In the genomic region with DNA sequence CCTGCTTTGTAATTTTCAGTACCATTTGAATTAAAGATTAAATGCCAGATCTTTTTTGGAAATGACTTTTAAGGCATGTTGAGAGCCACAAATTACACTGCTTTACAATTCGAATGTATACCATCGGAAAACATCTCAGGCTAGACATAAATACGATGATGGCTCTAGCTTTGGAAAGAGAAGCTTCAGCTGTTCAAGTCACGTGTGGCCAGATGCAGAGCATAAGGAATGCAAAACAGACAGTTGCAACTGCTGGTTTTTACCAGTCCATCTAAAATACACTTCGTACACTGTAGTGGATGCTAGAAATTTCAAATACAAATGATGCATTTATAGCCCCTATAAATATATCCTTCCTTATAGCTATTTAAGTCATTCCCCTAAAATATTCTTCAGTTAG, we compare ENCODE assay signal across 18 cellular contexts. TPM values are rescaled to one million over a fixed set of nuclear protein-coding genes. Genes with fewer than 3 reads are reported as not detected.
A peak's percentile ranks its signal among the peaks of the same experiment; 100 is the strongest.
DNase-seq lines count a peak whose midpoint lies in the region; ATAC-seq and TF ChIP-seq lines count a peak whose summit lies in the region.
"Had no signal": no experiment of that assay in that cellular context is flagged by ENCODE, and none has a peak within 500 bp of the region (broad histone marks: within the 10 kb centered on the region; RNA-seq: fewer than 3 reads in every experiment).

No MANE protein-coding gene starts in this region.

- H3K27me3 Mint-ChIP-seq in type B pancreatic cell, result no peaks in the 10 kb centered on the region

- H3K4me3 Mint-ChIP-seq in type B pancreatic cell, result peak overlapping the region; percentile 33
- H3K4me3 Mint-ChIP-seq: endodermal cell; stimulated activated memory B cell treated with anti-CD40 and anti-IgM and Interleukin-4, amounts not matched to agents 10 μg/mL and 1 μg/mL and 100 μg/mL, for 72 hours had no signal

- DNase-seq in NCI-H82 (lab: John Stamatoyannopoulos, UW) (peak; percentile 33), NCI-H82 treated with DMSO at 0.1 percent for 48 hours (lab: John Stamatoyannopoulos, UW; ENCODE audit: unreplicated experiment) (no peak), fibroblast of villous mesenchyme (ENCODE audit: low read depth) (peak; percentile 77), type B pancreatic cell (ENCODE audit: extremely low spot score, unreplicated experiment) (no peak), UCSD-AML1 (lab: John Stamatoyannopoulos, UW; ENCODE audit: unreplicated experiment) (no peak), NOMO-1 (lab: John Stamatoyannopoulos, UW; ENCODE audit: unreplicated experiment in 2 of 2) (no peak)
- DNase-seq: activated CD4-positive, alpha-beta T cell treated with anti-CD3 and anti-CD28 coated beads, Interleukin-2, amount 50 U/mL, for 1 hour; activated naive CD4-positive, alpha-beta T cell; DMS153; kidney glomerular epithelial cell; NCI-H748 treated with DMSO at 0.1 percent for 48 hours; Peyer's patch; SW 1271 had no signal

- H3K9me3 Mint-ChIP-seq in type B pancreatic cell, result no peaks in the 10 kb centered on the region
- H3K9me3 Mint-ChIP-seq: endodermal cell; stimulated activated memory B cell treated with anti-CD40 and anti-IgM and Interleukin-4, amounts not matched to agents 10 μg/mL and 1 μg/mL and 100 μg/mL, for 72 hours had no signal

- no peak overlapping the region for H3K9ac ChIP-seq in OCI-LY1 (ENCODE audit: low read length)

- no peaks in the 10 kb centered on the region for H3K9me3 ChIP-seq in OCI-LY1 (ENCODE audit: low read length)
- H3K9me3 ChIP-seq: Peyer's patch had no signal

- no peak overlapping the region for H3K4me3 ChIP-seq in OCI-LY1 (ENCODE audit: low read depth, low read length, poor library complexity, severe bottlenecking)
- no peak overlapping the region for H3K4me3 ChIP-seq in fibroblast of villous mesenchyme (ENCODE audit: low read depth, low read length)
- H3K4me3 ChIP-seq: Peyer's patch had no signal

- ATAC-seq in HG02938 (IDR thresholded peaks at IDR 0.05; ENCODE audit: unreplicated experiment), result no peak
- ATAC-seq: stimulated activated memory B cell treated with anti-CD40 and anti-IgM and Interleukin-4, amounts not matched to agents 10 μg/mL and 1 μg/mL and 100 μg/mL, for 72 hours had no signal

- peaks cover 62% of the 10 kb centered on the region for H3K4me1 ChIP-seq in OCI-LY1 (ENCODE audit: insufficient read depth, low read length, severe bottlenecking)

- H3K9me2 ChIP-seq in OCI-LY1 (ENCODE audit: low read depth, low read length), result no peaks in the 10 kb centered on the region

- H3K27ac Mint-ChIP-seq in type B pancreatic cell, result peak overlapping the region; percentile 17
- H3K27ac Mint-ChIP-seq: stimulated activated memory B cell treated with anti-CD40 and anti-IgM and Interleukin-4, amounts not matched to agents 10 μg/mL and 1 μg/mL and 100 μg/mL, for 72 hours had no signal

- peak overlapping the region; percentile 35 for H3K4me2 ChIP-seq in OCI-LY1 (ENCODE audit: low read length)

- TF ChIP-seq CTCF in OCI-LY1 (IDR thresholded peaks at IDR 0.05; ENCODE audit: low read length) (no peak), fibroblast of villous mesenchyme (IDR thresholded peaks at IDR 0.05; ENCODE audit: insufficient read depth, low read depth, low read length) (no peak), type B pancreatic cell (conservative IDR thresholded peaks at IDR 0.05) (no peak)

- no peaks in the 10 kb centered on the region for H3F3A ChIP-seq in OCI-LY1 (ENCODE audit: insufficient read depth, low read length)

- H3K27ac ChIP-seq in OCI-LY1 (ENCODE audit: low read depth, low read length, poor library complexity, severe bottlenecking), result no peak overlapping the region
- H3K27ac ChIP-seq: C4-2B, Peyer's patch had no signal

- H3K79me2 ChIP-seq in OCI-LY1 (ENCODE audit: insufficient read depth, low read length), result peaks cover 45% of the 10 kb centered on the region

- peaks cover 69% of the 10 kb centered on the region for H3K4me1 Mint-ChIP-seq in type B pancreatic cell (ENCODE audit: unreplicated experiment)

- no peak overlapping the region for H2AFZ ChIP-seq in OCI-LY1 (ENCODE audit: low read length)

- peaks cover 10% of the 10 kb centered on the region for H3K36me3 Mint-ChIP-seq in type B pancreatic cell

- H4K20me1 ChIP-seq in OCI-LY1 (ENCODE audit: insufficient read depth, low read length), result no peaks in the 10 kb centered on the region

- no peaks in the 10 kb centered on the region for H3K27me3 ChIP-seq in OCI-LY1 (ENCODE audit: insufficient read depth, low read length)
- H3K27me3 ChIP-seq: Peyer's patch had no signal

- peaks cover 7% of the 10 kb centered on the region; the same call in 1 of the 2 replicates for H3K36me3 ChIP-seq in OCI-LY1 (ENCODE audit: insufficient read depth, low read length)
- H3K36me3 ChIP-seq: Peyer's patch had no signal

RNA-seq across cellular contexts. Expression of a gene that starts 8.0 kb away (rescaled TPM):
- 50.6 and 53.1 TPM in 2 replicates for total RNA-seq in fibroblast of villous mesenchyme
- total RNA-seq in type B pancreatic cell (ENCODE audit: low replicate concordance), result 34.1 and 71.2 TPM in 2 replicates

Comparison
In these comparisons a context has a peak if more than half of its experiments do, and no peak if none do; other contexts are left out.
1. DNase-seq: peak in NCI-H82 (single experiment) and fibroblast of villous mesenchyme (single experiment); none in NCI-H82 treated with DMSO at 0.1 percent for 48 hours (single experiment), type B pancreatic cell (single experiment), UCSD-AML1 (single experiment) and NOMO-1 (0 of 2).